9 cellular contexts compared by ENCODE assay signal in the genomic region with DNA sequence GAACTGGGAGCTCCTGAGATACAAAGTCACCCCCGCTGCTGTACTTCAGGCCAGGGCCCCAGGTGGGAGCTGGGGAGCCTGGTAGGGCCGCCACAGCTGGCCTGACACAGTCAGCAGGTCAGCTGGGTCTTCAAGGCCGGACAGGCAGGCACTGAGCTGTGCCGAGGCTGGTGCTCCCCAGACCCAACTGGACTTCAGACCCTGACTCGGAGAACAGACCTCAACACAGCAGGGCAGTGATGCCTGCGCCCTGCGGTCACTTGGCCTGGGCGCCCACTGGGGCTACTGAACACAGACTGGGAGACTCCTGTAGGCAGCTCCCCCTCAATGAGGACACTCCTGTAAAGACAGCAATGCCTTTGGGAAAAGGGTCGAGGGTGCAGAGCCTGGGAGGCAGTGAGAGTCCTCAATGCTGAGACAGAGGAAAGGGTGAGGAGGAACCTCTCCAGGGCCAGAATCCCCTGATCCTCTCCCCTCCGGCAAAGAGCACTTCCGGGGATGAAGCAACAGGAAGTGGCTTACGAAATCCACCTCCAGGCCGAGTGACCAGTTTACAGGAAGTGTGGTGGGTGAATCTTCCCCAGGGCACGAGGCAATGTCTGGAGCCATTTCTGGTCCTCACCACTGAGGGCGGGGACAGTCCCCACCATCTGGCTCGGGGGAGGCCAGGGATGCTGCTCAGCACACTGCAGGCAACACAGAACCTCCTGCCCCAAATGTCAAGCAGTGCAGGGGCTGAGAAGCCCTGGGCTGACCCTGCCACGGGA. TPM values are rescaled to one million over a fixed set of nuclear protein-coding genes. Genes with fewer than 3 reads are reported as not detected.
DNase-seq lines count a peak whose midpoint lies in the region; ATAC-seq, FAIRE-seq and TF ChIP-seq lines count a peak whose summit lies in the region.
"Had no signal": no experiment of that assay in that cellular context is flagged by ENCODE, and none has a peak within 500 bp of the region (broad histone marks: within the 10 kb centered on the region; RNA-seq: fewer than 3 reads in every experiment).

No MANE protein-coding gene starts in this region.

- H3K9me3 Mint-ChIP-seq in activated naive CD8-positive, alpha-beta T cell (ENCODE audit: low read depth): no peaks in the 10 kb centered on the region

- FAIRE-seq in small intestine (lab: Jason Lieb, UNC): no peak
- FAIRE-seq: frontal cortex had no signal

- H3K4me1 Mint-ChIP-seq in activated naive CD8-positive, alpha-beta T cell (ENCODE audit: low read depth): peaks cover 58% of the 10 kb centered on the region

- in situ Hi-C loops in GM13976 (cut with MboI; ENCODE audit: low sequenced_read_pairs, unreplicated experiment): no loop called here

- no peak for TF ChIP-seq CTCF in GM13976 (IDR thresholded peaks at IDR 0.05; ENCODE audit: borderline replicate concordance, control extremely low read depth, extremely low read depth, insufficient read depth, missing control alignments)
- no peak for TF ChIP-seq CTCF in RWPE1 (conservative IDR thresholded peaks at IDR 0.05; ENCODE audit: low read depth)
- TF ChIP-seq CTCF in left ventricle myocardium inferior (IDR thresholded peaks at IDR 0.05; ENCODE audit: borderline replicate concordance): no peak

- H3K27ac ChIP-seq in RWPE1 (peak overlapping the region; percentile 85), left ventricle myocardium inferior (replicated peaks) (peak overlapping the region; percentile 86), small intestine (ENCODE audit: low read depth in 1 of 2, low read length in 1 of 2) (peak overlapping the region; percentile 71 to 75)

- intact Hi-C loops in left ventricle myocardium inferior (cut with micrococcal nuclease): no loop called here

- H3K4me1 ChIP-seq in left ventricle myocardium inferior (peaks cover 90% of the 10 kb centered on the region), small intestine (ENCODE audit: control insufficient read depth in 2 of 2, insufficient read depth in 1 of 2, low read depth in 1 of 2, low read length in 1 of 2) (peaks cover 0 to 10% of the 10 kb centered on the region in 2 donors)

- ATAC-seq in HG02852 (IDR thresholded peaks at IDR 0.05; ENCODE audit: unreplicated experiment): peak; percentile 80

- CTCF ChIA-PET in RWPE1 (lab: Yijun Ruan, JAX): interaction anchor here (0.7 to 1.2 kb wide), 3 partner anchors 28 to 201 kb away, joined by 3 read pairs; no protein-coding TSS in a partner anchor

- peak overlapping the region; percentile 71 for H3K4me3 Mint-ChIP-seq in activated naive CD8-positive, alpha-beta T cell

- no peaks in the 10 kb centered on the region for H3K36me3 ChIP-seq in left ventricle myocardium inferior
- no peaks in the 10 kb centered on the region for H3K36me3 ChIP-seq in small intestine (ENCODE audit: control insufficient read depth in 2 of 2, insufficient read depth in 2 of 2, low read length in 2 of 2)

- peak overlapping the region; percentile 89 for H3K27ac Mint-ChIP-seq in activated naive CD8-positive, alpha-beta T cell

- POLR2A ChIA-PET in RWPE1 (lab: Yijun Ruan, JAX; ENCODE audit: low non-redundant PET): no interaction called here

- H3K4me3 ChIP-seq in left ventricle myocardium inferior (no peak overlapping the region), small intestine (ENCODE audit: low read depth in 1 of 2, low read length in 2 of 2) (no peak overlapping the region)

- no peaks in the 10 kb centered on the region for H3K36me3 Mint-ChIP-seq in activated naive CD8-positive, alpha-beta T cell

- H3K27me3 ChIP-seq in left ventricle myocardium inferior (ENCODE audit: low read depth): no peaks in the 10 kb centered on the region
- H3K27me3 ChIP-seq in small intestine (ENCODE audit: control insufficient read depth in 2 of 2, insufficient read depth in 2 of 2, low read length in 2 of 2): no peaks in the 10 kb centered on the region

- peak; percentile 91 for DNase-seq in GM13976 (ENCODE audit: low spot score)
- peak; percentile 91 for DNase-seq in RWPE1 (ENCODE audit: low spot score)
- peak; percentile 82 for DNase-seq in left ventricle myocardium inferior
- DNase-seq in small intestine: peak; percentile 34
- no peak for DNase-seq in NCI-H774 (lab: John Stamatoyannopoulos, UW)
- no peak for DNase-seq in NCI-H187 treated with DMSO at 0.1 percent for 48 hours (lab: John Stamatoyannopoulos, UW)

- no peaks in the 10 kb centered on the region for H3K27me3 Mint-ChIP-seq in activated naive CD8-positive, alpha-beta T cell

- 57 to 78% (median 72%) methylated on average over 16 to 17 of the region's 17 CpGs for WGBS in small intestine, 3 donors

- no peaks in the 10 kb centered on the region for H3K9me3 ChIP-seq in left ventricle myocardium inferior (replicated peaks)
- H3K9me3 ChIP-seq in small intestine (ENCODE audit: control insufficient read depth, low read depth): no peaks in the 10 kb centered on the region

RNA-seq across cellular contexts. Expression of gene ISYNA1, which starts 40.8 kb away (rescaled TPM):
- total RNA-seq in left ventricle myocardium inferior: 24.1 TPM
- 10 to 100 TPM in 1 of 3 donors, 1 to 10 TPM in 2; 4.5 to 12.9 (median 5.7) TPM for polyA plus RNA-seq in small intestine

RNA-seq across cellular contexts. Expression of gene ELL, which starts 43.1 kb away (rescaled TPM):
- total RNA-seq in left ventricle myocardium inferior: 7.9 TPM
- polyA plus RNA-seq in small intestine: 10 to 100 TPM in 1 of 3 donors, 1 to 10 TPM in 2; 8.6 to 11.4 (median 9.5) TPM

RNA-seq across cellular contexts. Expression of gene SSBP4, which starts 59.5 kb away (rescaled TPM):
- total RNA-seq in left ventricle myocardium inferior: 30.8 TPM
- polyA plus RNA-seq in small intestine: 10 to 100 TPM; 15.9 to 51.7 (median 36.7) TPM

Comparison
In these comparisons a context has a peak if more than half of its experiments do, and no peak if none do; other contexts are left out.
1. DNase-seq: peak in GM13976 (single experiment), RWPE1 (single experiment), left ventricle myocardium inferior (single experiment) and small intestine (single experiment); none in NCI-H774 (single experiment) and NCI-H187 treated with DMSO at 0.1 percent for 48 hours (single experiment).
2. Peak in every context shown above with its lines, with median percentiles within 50 percentile points of each other: H3K27ac ChIP-seq.